In genomic region chr10:114694735-114695134, GRCh38 we compare ENCODE assay signal across 8 cellular contexts. TPM values are rescaled to one million over a fixed set of nuclear protein-coding genes. Genes with fewer than 3 reads are reported as not detected.
A peak's percentile ranks its signal among the peaks of the same experiment; 100 is the strongest.
DNase-seq lines count a peak whose midpoint lies in the region; FAIRE-seq and TF ChIP-seq lines count a peak whose summit lies in the region.

No MANE protein-coding gene starts in this region.

- peak; percentile 17 for DNase-seq in GM12892 (ENCODE audit: insufficient read length)
- peak; percentile 38 for DNase-seq in OCI-LY7 (ENCODE audit: low spot score)
- DNase-seq in cardiac fibroblast (ENCODE audit: low read depth in 2 of 2) = peak; percentile 37 to 40
- no peak for DNase-seq in NCI-H2196 (lab: John Stamatoyannopoulos, UW; ENCODE audit: unreplicated experiment)
- no peak for DNase-seq in sigmoid colon
- DNase-seq in NCI-H226 = no peak

- H3K9me3 ChIP-seq in OCI-LY7 (ENCODE audit: low read length) = no peaks in the 10 kb centered on the region
- H3K9me3 ChIP-seq in parathyroid adenoma (ENCODE audit: control insufficient read depth, low read length) = no peaks in the 10 kb centered on the region
- no peaks in the 10 kb centered on the region for H3K9me3 ChIP-seq in sigmoid colon

- FAIRE-seq in GM12892 (lab: Jason Lieb, UNC) = peak; percentile 72

- BruUV-seq in OCI-LY7 (replicated peaks; lab: Mats Ljungman, UMichigan) = no TSS peak

- intact Hi-C loops in OCI-LY7 (cut with micrococcal nuclease; ENCODE audit: unreplicated experiment) (loop anchor here (2.0 kb wide), 1 partner anchor 390 kb away; no protein-coding TSS in a partner anchor), sigmoid colon (cut with DNase I) (loop anchor here (5.0 kb wide), 1 partner anchor 142 kb away; no protein-coding TSS in a partner anchor)

- CTCF ChIA-PET in OCI-LY7 (lab: Charles Lee; ENCODE audit: unreplicated experiment) = interaction anchor here (0.6 to 1.5 kb wide), 2 partner anchors 145 to 391 kb away, joined by 4 read pairs; no protein-coding TSS in a partner anchor

- H3K27ac ChIP-seq in 22Rv1 (no peak overlapping the region), OCI-LY7 (ENCODE audit: low read depth, low read length, poor library complexity, severe bottlenecking) (no peak overlapping the region), parathyroid adenoma (no peak overlapping the region), sigmoid colon (no peak overlapping the region)

- POLR2A ChIA-PET in OCI-LY7 (lab: Charles Lee) = interaction anchor here (0.7 to 1.1 kb wide), 2 partner anchors 9 to 391 kb away, joined by 3 to 4 read pairs; no protein-coding TSS in a partner anchor

- no peak overlapping the region for H3K9ac ChIP-seq in parathyroid adenoma

- TF ChIP-seq CTCF in 22Rv1 (IDR thresholded peaks at IDR 0.05) (peak; percentile 70), OCI-LY7 (conservative IDR thresholded peaks at IDR 0.05; ENCODE audit: low read length) (peak; percentile 83), cardiac fibroblast (IDR thresholded peaks at IDR 0.05; ENCODE audit: low read depth, low read length) (peak; percentile 57), parathyroid adenoma (IDR thresholded peaks at IDR 0.05) (peak; percentile 28), sigmoid colon (IDR thresholded peaks at IDR 0.05) (no peak)

- H3K36me3 ChIP-seq in OCI-LY7 (ENCODE audit: insufficient read depth, low read length) (no peaks in the 10 kb centered on the region), parathyroid adenoma (ENCODE audit: control insufficient read depth, insufficient read depth, low read length) (no peaks in the 10 kb centered on the region), sigmoid colon (no peaks in the 10 kb centered on the region)

- H2AFZ ChIP-seq in OCI-LY7 (ENCODE audit: low read length) (no peak overlapping the region), parathyroid adenoma (no peak overlapping the region)

- no peaks in the 10 kb centered on the region for H4K20me1 ChIP-seq in OCI-LY7 (ENCODE audit: insufficient read depth, low read length)

- H3K4me3 ChIP-seq in OCI-LY7 (ENCODE audit: low read depth, low read length, poor library complexity, severe bottlenecking) (no peak overlapping the region), cardiac fibroblast (replicated peaks in 1 of 2; ENCODE audit: low read depth in 2 of 2, low read length in 2 of 2) (no peak overlapping the region), parathyroid adenoma (ENCODE audit: low read depth, low read length) (no peak overlapping the region), sigmoid colon (no peak overlapping the region)

- H3K79me2 ChIP-seq in OCI-LY7 (ENCODE audit: insufficient read depth, low read depth, low read length) = no peaks in the 10 kb centered on the region
- H3K79me2 ChIP-seq in parathyroid adenoma = peaks cover 4% of the 10 kb centered on the region

- no peaks in the 10 kb centered on the region for H3K9me2 ChIP-seq in OCI-LY7 (ENCODE audit: insufficient read depth, low read length)

- H3K4me1 ChIP-seq in OCI-LY7 (ENCODE audit: insufficient read depth, low read length, poor library complexity, severe bottlenecking) = no peaks in the 10 kb centered on the region
- H3K4me1 ChIP-seq in parathyroid adenoma = no peaks in the 10 kb centered on the region
- peaks cover 0 to 18% (median 8%) of the 10 kb centered on the region in 4 donors for H3K4me1 ChIP-seq in sigmoid colon

- TF ChIP-seq EP300 in sigmoid colon (IDR thresholded peaks at IDR 0.05) = no peak

- H3K27me3 ChIP-seq in parathyroid adenoma (ENCODE audit: control insufficient read depth, insufficient read depth, low read length) (no peaks in the 10 kb centered on the region), sigmoid colon (no peaks in the 10 kb centered on the region)

- WGBS in sigmoid colon, 2 donors = 16 to 63% methylated on average over 8 of the region's 8 CpGs

- H3K4me2 ChIP-seq in OCI-LY7 (ENCODE audit: low read length) (no peak overlapping the region), parathyroid adenoma (ENCODE audit: low read length) (no peak overlapping the region)

- TF ChIP-seq POLR2A in GM12892 (IDR thresholded peaks at IDR 0.05; ENCODE audit: low read depth, low read length) (no peak), sigmoid colon (IDR thresholded peaks at IDR 0.05) (no peak)

RNA-seq across cellular contexts. Expression of gene ABLIM1, which starts 36.7 kb away (rescaled TPM):
- 33.6 TPM for polyA plus RNA-seq in GM12892 (2012; ENCODE audit: missing spikeins)
- 61.1 and 94.2 TPM in 2 replicates for total RNA-seq in OCI-LY7 (2014; rRNA removed; shearing (Covaris generic))
- total RNA-seq in OCI-LY7 (2022) = 246 and 268 TPM in 2 replicates
- total RNA-seq in sigmoid colon = 100 to 1,000 TPM in 1 of 4 donors, 10 to 100 TPM in 3; 41.9 to 127 (median 73.9) TPM
- polyA plus RNA-seq in sigmoid colon = 10 to 100 TPM; 46.8 to 49.5 (median 47.9) TPM

Comparison
In these comparisons a context has a peak if more than half of its experiments do, and no peak if none do; other contexts are left out.
1. CTCF ChIP-seq: peak in 22Rv1 (single experiment), OCI-LY7 (single experiment), cardiac fibroblast (single experiment) and parathyroid adenoma (single experiment); none in sigmoid colon (0 of 4).
2. DNase-seq: peak in GM12892 (single experiment), OCI-LY7 (single experiment) and cardiac fibroblast (2 of 2); none in NCI-H2196 (single experiment), sigmoid colon (single experiment) and NCI-H226 (single experiment).